In the genomic region with DNA sequence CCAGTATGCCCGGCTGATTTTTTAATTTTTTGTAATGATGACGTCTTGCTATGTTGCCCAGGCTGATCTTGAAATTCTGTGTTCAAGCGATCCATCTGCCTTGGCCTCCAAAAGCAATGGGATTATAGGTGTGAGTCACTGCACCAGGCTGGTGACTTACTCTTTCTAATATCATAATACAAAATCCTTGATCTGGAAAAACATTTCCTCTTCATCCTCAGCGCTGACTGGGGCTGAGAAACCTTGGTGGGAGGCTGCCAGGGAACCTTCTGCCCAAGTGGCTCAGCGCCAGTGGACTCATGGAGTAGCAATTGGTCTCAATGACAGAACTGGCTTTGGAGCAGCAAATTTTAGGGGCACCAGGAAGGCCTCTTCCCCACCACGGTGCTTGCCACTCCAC, we compare ENCODE assay signal across 11 cellular contexts.
"Had no signal": no experiment of that assay in that cellular context is flagged by ENCODE, and none has a peak within 500 bp of the region (broad histone marks: within the 10 kb centered on the region; RNA-seq: fewer than 3 reads in every experiment).

No MANE protein-coding gene starts in this region.

- H3K4me3 ChIP-seq: lung had no signal

- DNase-seq: activated CD4-positive, alpha-beta T cell treated with anti-CD3 and anti-CD28 coated beads, Interleukin-2, amount 10 ng/mL, durations not matched to agents 7 days and 5 days; activated CD4-positive, CD25-positive, alpha-beta regulatory T cell; activated gamma-delta T cell; hippocampal formation; naive B cell; posterior cingulate gyrus; right cardiac atrium; stimulated activated naive CD4-positive, alpha-beta T cell; trophoblast cell had no signal

- H3K9me3 Mint-ChIP-seq: activated CD4-positive, alpha-beta T cell treated with anti-CD3 and anti-CD28 coated beads, Interleukin-2, amount 10 ng/mL, durations not matched to agents 7 days and 5 days; dendritic cell treated with granulocyte-macrophage colony-stimulating factor and Interleukin-4, amounts not matched to agents 40 ng/mL and 50 ng/mL, for 4 days; naive B cell had no signal

- ATAC-seq: right cardiac atrium had no signal

- H3K27me3 Mint-ChIP-seq: activated CD4-positive, alpha-beta T cell treated with anti-CD3 and anti-CD28 coated beads, Interleukin-2, amount 10 ng/mL, durations not matched to agents 7 days and 5 days; dendritic cell treated with granulocyte-macrophage colony-stimulating factor and Interleukin-4, amounts not matched to agents 40 ng/mL and 50 ng/mL, for 4 days; naive B cell had no signal

- H3K27ac Mint-ChIP-seq: activated CD4-positive, alpha-beta T cell treated with anti-CD3 and anti-CD28 coated beads, Interleukin-2, amount 10 ng/mL, durations not matched to agents 7 days and 5 days; dendritic cell treated with granulocyte-macrophage colony-stimulating factor and Interleukin-4, amounts not matched to agents 40 ng/mL and 50 ng/mL, for 4 days; naive B cell had no signal

- H3K36me3 Mint-ChIP-seq: naive B cell had no signal

- H3K4me3 Mint-ChIP-seq: activated CD4-positive, alpha-beta T cell treated with anti-CD3 and anti-CD28 coated beads, Interleukin-2, amount 10 ng/mL, durations not matched to agents 7 days and 5 days; dendritic cell treated with granulocyte-macrophage colony-stimulating factor and Interleukin-4, amounts not matched to agents 40 ng/mL and 50 ng/mL, for 4 days had no signal
